In genomic region chr1:89085781-89086180, GRCh38 we compare ENCODE assay signal across 8 cellular contexts. TPM values are rescaled to one million over a fixed set of nuclear protein-coding genes. Genes with fewer than 3 reads are reported as not detected.
DNase-seq lines count a peak whose midpoint lies in the region; ATAC-seq and TF ChIP-seq lines count a peak whose summit lies in the region.

No MANE protein-coding gene starts in this region.

- H3K27me3 ChIP-seq in Caco-2 (replicated peaks; ENCODE audit: control insufficient read depth, insufficient read depth, low read length) (no peaks in the 10 kb centered on the region), Peyer's patch (no peaks in the 10 kb centered on the region), neutrophil (no peaks in the 10 kb centered on the region)

- TF ChIP-seq POLR2A in Peyer's patch (IDR thresholded peaks at IDR 0.05), result no peak

- DNase-seq in Caco-2, result peak; percentile 22 to 36
- peak; percentile 29 for DNase-seq in HCEC 1CT
- peak in 2 of 3 donors; percentile 37 to 62 for DNase-seq in Peyer's patch
- DNase-seq in central memory CD8-positive, alpha-beta T cell (ENCODE audit: low spot score in 2 of 2), result peak in 1 of 2 donors; percentile 41
- no peak for DNase-seq in NCI-H1105 treated with DMSO at 0.1 percent for 48 hours (lab: John Stamatoyannopoulos, UW)
- no peak for DNase-seq in stimulated activated CD4-positive, alpha-beta T cell treated with anti-CD3 and anti-CD28 coated beads, Interleukin-12 subunit alpha, Interleukin-12 subunit beta, amount 100 ng/mL, for 4 hours

- peaks cover 6% of the 10 kb centered on the region; the same call in 1 of the 2 replicates for H3K4me1 ChIP-seq in Caco-2
- H3K4me1 ChIP-seq in Peyer's patch, result no peaks in the 10 kb centered on the region
- H3K4me1 ChIP-seq in neutrophil (ENCODE audit: control insufficient read depth in 1 of 2, insufficient read depth in 1 of 2, low read depth in 1 of 2, low read length in 1 of 2), result no peaks in the 10 kb centered on the region

- H3K27ac ChIP-seq in Peyer's patch (no peak overlapping the region), neutrophil (no peak overlapping the region)

- no TSS peak for BruUV-seq in Caco-2 (replicated peaks; lab: Mats Ljungman, UMichigan)

- peak; percentile 34 to 35 for TF ChIP-seq CTCF in Caco-2 (IDR thresholded peaks at IDR 0.05; ENCODE audit: insufficient read depth in 1 of 2, low read depth in 1 of 2, low read length in 1 of 2, severe bottlenecking in 1 of 2, unreplicated experiment in 1 of 2)
- peak in 5 of 6 experiments; percentile 39 to 78 (median 65) for TF ChIP-seq CTCF in Peyer's patch (IDR thresholded peaks at IDR 0.05)
- TF ChIP-seq CTCF in neutrophil (IDR thresholded peaks at IDR 0.05), result peak; percentile 58

- no peaks in the 10 kb centered on the region for H3K4me1 Mint-ChIP-seq in Caco-2 (ENCODE audit: low read depth, unreplicated experiment)
- no peaks in the 10 kb centered on the region for H3K4me1 Mint-ChIP-seq in central memory CD8-positive, alpha-beta T cell

- H3K36me3 ChIP-seq in Caco-2 (ENCODE audit: control insufficient read depth, insufficient read depth, low read length) (no peaks in the 10 kb centered on the region), Peyer's patch (no peaks in the 10 kb centered on the region), neutrophil (no peaks in the 10 kb centered on the region)

- ATAC-seq in central memory CD8-positive, alpha-beta T cell (replicated peaks; ENCODE audit: extremely low read depth, poor library complexity, severe bottlenecking), result peak; percentile 52
- no peak for ATAC-seq in GM21381 (IDR thresholded peaks at IDR 0.05; ENCODE audit: unreplicated experiment)

- no peak overlapping the region for H3K4me3 ChIP-seq in Caco-2 (ENCODE audit: low read depth, low read length)
- no peak overlapping the region for H3K4me3 ChIP-seq in Peyer's patch
- H3K4me3 ChIP-seq in neutrophil (ENCODE audit: low read depth in 1 of 2, low read length in 1 of 2), result no peak overlapping the region

- no peaks in the 10 kb centered on the region for H3K27me3 Mint-ChIP-seq in Caco-2 (ENCODE audit: insufficient read depth, unreplicated experiment)
- no peaks in the 10 kb centered on the region for H3K27me3 Mint-ChIP-seq in central memory CD8-positive, alpha-beta T cell

- no peaks in the 10 kb centered on the region for H3K36me3 Mint-ChIP-seq in Caco-2 (ENCODE audit: insufficient read depth, unreplicated experiment)
- H3K36me3 Mint-ChIP-seq in central memory CD8-positive, alpha-beta T cell (ENCODE audit: insufficient read depth), result no peaks in the 10 kb centered on the region

- POLR2A ChIA-PET in Caco-2 (lab: Charles Lee), result no interaction called here

- intact Hi-C loops in Caco-2 (cut with micrococcal nuclease; ENCODE audit: unreplicated experiment), result loop anchor here (1.0 to 2.0 kb wide), 2 partner anchors 273 to 369 kb away; no protein-coding TSS in a partner anchor

- H3K9me3 ChIP-seq in Caco-2, result no peaks in the 10 kb centered on the region
- no peaks in the 10 kb centered on the region for H3K9me3 ChIP-seq in Peyer's patch
- no peaks in the 10 kb centered on the region for H3K9me3 ChIP-seq in neutrophil

- CTCF ChIA-PET in Caco-2 (lab: Charles Lee), result interaction anchor here (0.6 to 1.1 kb wide), 4 partner anchors 91 to 273 kb away, joined by 3 read pairs; no protein-coding TSS in a partner anchor

- no peak overlapping the region for H3K27ac Mint-ChIP-seq in Caco-2 (ENCODE audit: unreplicated experiment)
- no peak overlapping the region for H3K27ac Mint-ChIP-seq in central memory CD8-positive, alpha-beta T cell (ENCODE audit: low read depth)

- peaks cover 9% of the 10 kb centered on the region for H3K9me3 Mint-ChIP-seq in Caco-2 (ENCODE audit: unreplicated experiment)
- no peaks in the 10 kb centered on the region for H3K9me3 Mint-ChIP-seq in central memory CD8-positive, alpha-beta T cell

- no peak overlapping the region for H3K4me3 Mint-ChIP-seq in Caco-2 (ENCODE audit: unreplicated experiment)
- no peak overlapping the region for H3K4me3 Mint-ChIP-seq in central memory CD8-positive, alpha-beta T cell

RNA-seq across cellular contexts. Expression of gene GBP1, which starts 20.8 kb away (rescaled TPM):
- total RNA-seq in Caco-2 (2022) (0.36 and 0.51 TPM in 2 replicates), Peyer's patch (10 to 100 TPM; 19.7 to 91.6 (median 26.9) TPM)

RNA-seq across cellular contexts. Expression of gene GBP2, which starts 40.1 kb away (rescaled TPM):
- total RNA-seq in Caco-2 (2022), result 0.23 TPM in 1 of 2 replicates, not detected in the other
- 10 to 100 TPM; 52.7 to 86.6 (median 62.7) TPM for total RNA-seq in Peyer's patch

Comparison
In these comparisons a context has a peak if more than half of its experiments do, and no peak if none do; other contexts are left out.
1. DNase-seq: peak in Caco-2 (2 of 2), HCEC 1CT (single experiment) and Peyer's patch (2 of 3); none in NCI-H1105 treated with DMSO at 0.1 percent for 48 hours (single experiment) and stimulated activated CD4-positive, alpha-beta T cell treated with anti-CD3 and anti-CD28 coated beads, Interleukin-12 subunit alpha, Interleukin-12 subunit beta, amount 100 ng/mL, for 4 hours (single experiment).
2. RNA of gene GBP1, which starts 20.8 kb away (total RNA-seq): 19.7 to 91.6 TPM in Peyer's patch; 0.36 to 0.51 TPM in Caco-2; every median in the first group is over 10 times any median in the second.
3. RNA of gene GBP2, which starts 40.1 kb away (total RNA-seq): 52.7 to 86.6 TPM in Peyer's patch; 0.23 TPM in Caco-2; every median in the first group is over 10 times any median in the second.
4. Peak in every context shown above with its lines, with median percentiles within 50 percentile points of each other: CTCF ChIP-seq.